ENCODE assay signal across 2 cellular contexts in the genomic region with DNA sequence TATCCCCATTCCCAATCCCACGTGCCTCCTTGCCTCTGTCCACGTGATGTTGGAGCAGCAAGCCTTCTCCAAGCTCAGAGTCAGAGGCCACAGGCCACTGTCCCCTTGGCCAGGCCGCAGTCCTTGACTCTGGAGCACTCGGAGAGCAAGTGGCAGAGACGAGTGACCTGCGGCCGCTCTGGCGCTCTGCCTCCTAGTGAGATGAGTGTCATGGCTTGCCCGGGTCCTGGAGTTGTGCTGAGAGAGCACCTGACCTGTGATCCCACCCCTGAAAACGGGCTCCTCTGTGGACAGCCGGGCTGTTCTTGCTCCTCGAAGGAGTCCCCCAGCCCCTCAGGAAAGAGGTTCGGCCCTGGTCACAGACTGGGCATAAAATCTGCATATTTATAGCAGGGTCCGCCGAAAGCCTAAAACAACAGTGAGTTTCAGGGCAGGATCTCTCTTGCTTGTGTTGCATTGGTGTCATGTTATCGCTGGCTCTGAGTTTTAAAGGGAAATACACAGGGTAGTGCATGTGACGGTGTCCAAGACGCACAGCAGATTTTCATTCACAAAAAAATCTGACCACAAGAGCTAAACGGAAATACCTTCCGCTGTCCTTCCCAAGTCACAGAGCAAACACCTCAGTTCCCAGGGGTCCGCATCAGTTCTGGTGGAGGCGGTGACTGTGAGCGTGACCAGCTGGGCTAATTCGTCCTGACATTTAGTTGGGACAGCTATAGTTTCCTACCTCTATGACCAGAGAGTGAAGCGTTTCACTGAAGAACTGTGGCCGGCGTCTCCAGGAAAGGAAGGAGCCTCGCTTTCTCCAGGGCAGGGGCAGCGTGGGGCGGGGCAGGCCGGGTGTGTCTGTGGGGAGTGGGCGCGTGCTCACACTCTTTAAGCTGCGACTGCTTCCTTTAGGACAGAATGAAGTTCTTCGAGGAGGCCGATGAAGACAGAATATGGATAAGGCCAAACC.
TF ChIP-seq lines count a peak whose summit lies in the region.

No MANE protein-coding gene starts in this region.

TF ChIP-seq in PFSK-1, 5 proteins besides CTCF, POLR2A, EP300 and RAD21:
- TF ChIP-seq TAF1 (IDR thresholded peaks at IDR 0.05; ENCODE audit: borderline replicate concordance, insufficient read depth, low read length) (no peak), POLR2AphosphoS5 (IDR thresholded peaks at IDR 0.05; ENCODE audit: low read depth, low read length) (peak; percentile 38; the same call in 1 of the 2 replicates), SIN3A (IDR thresholded peaks at IDR 0.05; ENCODE audit: borderline replicate concordance, insufficient read depth, low read length) (peak; percentile 62; the same call in 1 of the 2 replicates)
- TF ChIP-seq, protein P1, sequence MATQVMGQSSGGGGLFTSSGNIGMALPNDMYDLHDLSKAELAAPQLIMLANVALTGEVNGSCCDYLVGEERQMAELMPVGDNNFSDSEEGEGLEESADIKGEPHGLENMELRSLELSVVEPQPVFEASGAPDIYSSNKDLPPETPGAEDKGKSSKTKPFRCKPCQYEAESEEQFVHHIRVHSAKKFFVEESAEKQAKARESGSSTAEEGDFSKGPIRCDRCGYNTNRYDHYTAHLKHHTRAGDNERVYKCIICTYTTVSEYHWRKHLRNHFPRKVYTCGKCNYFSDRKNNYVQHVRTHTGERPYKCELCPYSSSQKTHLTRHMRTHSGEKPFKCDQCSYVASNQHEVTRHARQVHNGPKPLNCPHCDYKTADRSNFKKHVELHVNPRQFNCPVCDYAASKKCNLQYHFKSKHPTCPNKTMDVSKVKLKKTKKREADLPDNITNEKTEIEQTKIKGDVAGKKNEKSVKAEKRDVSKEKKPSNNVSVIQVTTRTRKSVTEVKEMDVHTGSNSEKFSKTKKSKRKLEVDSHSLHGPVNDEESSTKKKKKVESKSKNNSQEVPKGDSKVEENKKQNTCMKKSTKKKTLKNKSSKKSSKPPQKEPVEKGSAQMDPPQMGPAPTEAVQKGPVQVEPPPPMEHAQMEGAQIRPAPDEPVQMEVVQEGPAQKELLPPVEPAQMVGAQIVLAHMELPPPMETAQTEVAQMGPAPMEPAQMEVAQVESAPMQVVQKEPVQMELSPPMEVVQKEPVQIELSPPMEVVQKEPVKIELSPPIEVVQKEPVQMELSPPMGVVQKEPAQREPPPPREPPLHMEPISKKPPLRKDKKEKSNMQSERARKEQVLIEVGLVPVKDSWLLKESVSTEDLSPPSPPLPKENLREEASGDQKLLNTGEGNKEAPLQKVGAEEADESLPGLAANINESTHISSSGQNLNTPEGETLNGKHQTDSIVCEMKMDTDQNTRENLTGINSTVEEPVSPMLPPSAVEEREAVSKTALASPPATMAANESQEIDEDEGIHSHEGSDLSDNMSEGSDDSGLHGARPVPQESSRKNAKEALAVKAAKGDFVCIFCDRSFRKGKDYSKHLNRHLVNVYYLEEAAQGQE (IDR thresholded peaks at IDR 0.05; ENCODE audit: insufficient read depth in 1 of 2, low read depth in 2 of 2, low read length in 2 of 2), result no peak

TF ChIP-seq in GM23338, 12 proteins besides CTCF, POLR2A, EP300 and RAD21:
- TF ChIP-seq, protein P2, sequence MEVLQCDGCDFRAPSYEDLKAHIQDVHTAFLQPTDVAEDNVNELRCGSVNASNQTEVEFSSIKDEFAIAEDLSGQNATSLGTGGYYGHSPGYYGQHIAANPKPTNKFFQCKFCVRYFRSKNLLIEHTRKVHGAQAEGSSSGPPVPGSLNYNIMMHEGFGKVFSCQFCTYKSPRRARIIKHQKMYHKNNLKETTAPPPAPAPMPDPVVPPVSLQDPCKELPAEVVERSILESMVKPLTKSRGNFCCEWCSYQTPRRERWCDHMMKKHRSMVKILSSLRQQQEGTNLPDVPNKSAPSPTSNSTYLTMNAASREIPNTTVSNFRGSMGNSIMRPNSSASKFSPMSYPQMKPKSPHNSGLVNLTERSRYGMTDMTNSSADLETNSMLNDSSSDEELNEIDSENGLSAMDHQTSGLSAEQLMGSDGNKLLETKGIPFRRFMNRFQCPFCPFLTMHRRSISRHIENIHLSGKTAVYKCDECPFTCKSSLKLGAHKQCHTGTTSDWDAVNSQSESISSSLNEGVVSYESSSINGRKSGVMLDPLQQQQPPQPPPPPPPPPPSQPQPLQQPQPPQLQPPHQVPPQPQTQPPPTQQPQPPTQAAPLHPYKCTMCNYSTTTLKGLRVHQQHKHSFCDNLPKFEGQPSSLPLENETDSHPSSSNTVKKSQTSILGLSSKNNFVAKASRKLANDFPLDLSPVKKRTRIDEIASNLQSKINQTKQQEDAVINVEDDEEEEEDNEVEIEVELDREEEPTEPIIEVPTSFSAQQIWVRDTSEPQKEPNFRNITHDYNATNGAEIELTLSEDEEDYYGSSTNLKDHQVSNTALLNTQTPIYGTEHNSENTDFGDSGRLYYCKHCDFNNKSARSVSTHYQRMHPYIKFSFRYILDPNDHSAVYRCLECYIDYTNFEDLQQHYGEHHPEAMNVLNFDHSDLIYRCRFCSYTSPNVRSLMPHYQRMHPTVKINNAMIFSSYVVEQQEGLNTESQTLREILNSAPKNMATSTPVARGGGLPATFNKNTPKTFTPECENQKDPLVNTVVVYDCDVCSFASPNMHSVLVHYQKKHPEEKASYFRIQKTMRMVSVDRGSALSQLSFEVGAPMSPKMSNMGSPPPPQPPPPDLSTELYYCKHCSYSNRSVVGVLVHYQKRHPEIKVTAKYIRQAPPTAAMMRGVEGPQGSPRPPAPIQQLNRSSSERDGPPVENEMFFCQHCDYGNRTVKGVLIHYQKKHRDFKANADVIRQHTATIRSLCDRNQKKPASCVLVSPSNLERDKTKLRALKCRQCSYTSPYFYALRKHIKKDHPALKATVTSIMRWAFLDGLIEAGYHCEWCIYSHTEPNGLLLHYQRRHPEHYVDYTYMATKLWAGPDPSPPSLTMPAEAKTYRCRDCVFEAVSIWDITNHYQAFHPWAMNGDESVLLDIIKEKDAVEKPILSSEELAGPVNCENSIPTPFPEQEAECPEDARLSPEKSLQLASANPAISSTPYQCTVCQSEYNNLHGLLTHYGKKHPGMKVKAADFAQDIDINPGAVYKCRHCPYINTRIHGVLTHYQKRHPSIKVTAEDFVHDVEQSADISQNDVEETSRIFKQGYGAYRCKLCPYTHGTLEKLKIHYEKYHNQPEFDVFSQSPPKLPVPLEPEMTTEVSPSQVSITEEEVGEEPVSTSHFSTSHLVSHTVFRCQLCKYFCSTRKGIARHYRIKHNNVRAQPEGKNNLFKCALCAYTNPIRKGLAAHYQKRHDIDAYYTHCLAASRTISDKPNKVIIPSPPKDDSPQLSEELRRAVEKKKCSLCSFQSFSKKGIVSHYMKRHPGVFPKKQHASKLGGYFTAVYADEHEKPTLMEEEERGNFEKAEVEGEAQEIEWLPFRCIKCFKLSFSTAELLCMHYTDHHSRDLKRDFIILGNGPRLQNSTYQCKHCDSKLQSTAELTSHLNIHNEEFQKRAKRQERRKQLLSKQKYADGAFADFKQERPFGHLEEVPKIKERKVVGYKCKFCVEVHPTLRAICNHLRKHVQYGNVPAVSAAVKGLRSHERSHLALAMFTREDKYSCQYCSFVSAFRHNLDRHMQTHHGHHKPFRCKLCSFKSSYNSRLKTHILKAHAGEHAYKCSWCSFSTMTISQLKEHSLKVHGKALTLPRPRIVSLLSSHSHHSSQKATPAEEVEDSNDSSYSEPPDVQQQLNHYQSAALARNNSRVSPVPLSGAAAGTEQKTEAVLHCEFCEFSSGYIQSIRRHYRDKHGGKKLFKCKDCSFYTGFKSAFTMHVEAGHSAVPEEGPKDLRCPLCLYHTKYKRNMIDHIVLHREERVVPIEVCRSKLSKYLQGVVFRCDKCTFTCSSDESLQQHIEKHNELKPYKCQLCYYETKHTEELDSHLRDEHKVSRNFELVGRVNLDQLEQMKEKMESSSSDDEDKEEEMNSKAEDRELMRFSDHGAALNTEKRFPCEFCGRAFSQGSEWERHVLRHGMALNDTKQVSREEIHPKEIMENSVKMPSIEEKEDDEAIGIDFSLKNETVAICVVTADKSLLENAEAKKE (CRISPR knock-in tag; IDR thresholded peaks at IDR 0.05), result no peak
- no peak for TF ChIP-seq ZNF114 (CRISPR knock-in tag; IDR thresholded peaks at IDR 0.05)
